ENCODE assay signal across 8 cellular contexts in genomic region chr15:33194237-33194636, GRCh38. TPM values are rescaled to one million over a fixed set of nuclear protein-coding genes. Genes with fewer than 3 reads are reported as not detected.
DNase-seq lines count a peak whose midpoint lies in the region; ATAC-seq and TF ChIP-seq lines count a peak whose summit lies in the region.

No MANE protein-coding gene starts in this region.

- no peaks in the 10 kb centered on the region for H3K79me2 ChIP-seq in ACC112 (ENCODE audit: control insufficient read depth, insufficient read depth, low read length, unreplicated experiment)

- H3K27me3 Mint-ChIP-seq in chondrocyte (ENCODE audit: low read depth): peaks cover 7% of the 10 kb centered on the region
- peaks cover 24 to 63% (median 29%) of the 10 kb centered on the region in 3 donors for H3K27me3 Mint-ChIP-seq in naive B cell

- H2AFZ ChIP-seq in ACC112 (ENCODE audit: low read length, unreplicated experiment): peak overlapping the region; percentile 28

- H3K27me3 ChIP-seq in ACC112 (ENCODE audit: insufficient read depth, low read length): peaks cover 43% of the 10 kb centered on the region
- H3K27me3 ChIP-seq in HL-60 (ENCODE audit: insufficient read depth, poor library complexity, severe bottlenecking): peaks cover 23% of the 10 kb centered on the region

- DNase-seq in HL-60 (ENCODE audit: low read depth in 1 of 2, low spot score in 1 of 2) (no peak), chondrocyte (ENCODE audit: low spot score) (no peak), naive B cell (no peak), DMS153 (lab: John Stamatoyannopoulos, UW) (no peak), posterior vena cava (ENCODE audit: low spot score) (no peak), RKO (ENCODE audit: low spot score) (no peak)

- H3K4me1 Mint-ChIP-seq in chondrocyte (ENCODE audit: low read depth): peaks cover 14% of the 10 kb centered on the region
- peaks cover 6 to 20% (median 15%) of the 10 kb centered on the region in 3 donors for H3K4me1 Mint-ChIP-seq in naive B cell

- intact Hi-C loops in posterior vena cava (cut with DNase I): no loop called here

- H3K4me3 Mint-ChIP-seq in chondrocyte (ENCODE audit: unreplicated experiment) (peak overlapping the region; percentile 80), naive B cell (peak overlapping the region; percentile 73 to 93 (median 86))

- TF ChIP-seq CTCF in HL-60 (IDR thresholded peaks at IDR 0.05; ENCODE audit: insufficient read depth, low read length) (no peak), chondrocyte (IDR thresholded peaks at IDR 0.05) (no peak)

- H3K9me3 Mint-ChIP-seq in chondrocyte (ENCODE audit: low read depth) (no peaks in the 10 kb centered on the region), naive B cell (peaks cover 0 to 6% (median 0%) of the 10 kb centered on the region in 7 donors)

- H3K27ac ChIP-seq in ACC112 (ENCODE audit: low read depth, low read length) (no peak overlapping the region), HL-60 (replicated peaks) (no peak overlapping the region)

- no peak for ATAC-seq in naive B cell (ENCODE audit: low read depth in 2 of 2)
- ATAC-seq in HG03025 (IDR thresholded peaks at IDR 0.05; ENCODE audit: low FRiP score, unreplicated experiment): no peak

- H3K4me1 ChIP-seq in ACC112 (ENCODE audit: control insufficient read depth, insufficient read depth, low read length, unreplicated experiment): no peaks in the 10 kb centered on the region

- peak overlapping the region; percentile 78 for H3K4me3 ChIP-seq in ACC112 (ENCODE audit: low read depth, low read length)
- H3K4me3 ChIP-seq in HL-60 (replicated peaks; ENCODE audit: insufficient read depth, low read length): peak overlapping the region; percentile 56

- no peak overlapping the region for H3K27ac Mint-ChIP-seq in chondrocyte (ENCODE audit: unreplicated experiment)
- peak overlapping the region in 2 of 6 donors; percentile 43 to 84 for H3K27ac Mint-ChIP-seq in naive B cell

- no peaks in the 10 kb centered on the region for H3K36me3 ChIP-seq in ACC112 (ENCODE audit: insufficient read depth, low read length)

- no peaks in the 10 kb centered on the region for H3K36me3 Mint-ChIP-seq in chondrocyte (ENCODE audit: low read depth)
- no peaks in the 10 kb centered on the region for H3K36me3 Mint-ChIP-seq in naive B cell

RNA-seq across cellular contexts. Expression of gene FMN1, which starts 0.3 kb away (rescaled TPM):
- 4.0 to 6.6 TPM (median 4.8 TPM) in 3 replicates for total RNA-seq in chondrocyte
- 1 to 10 TPM in 1 of 6 donors, under 1 TPM in 4, not detected in 1; 0.33 to 1.0 (median 0.44) TPM for polyA plus RNA-seq in naive B cell (ENCODE audit: low read depth in 6 of 6)
- total RNA-seq in posterior vena cava: 10 to 100 TPM; 20.2 to 26.6 TPM
